19 cellular contexts compared by ENCODE assay signal in genomic region chr2:173119944-173120343, GRCh38. TPM values are rescaled to one million over a fixed set of nuclear protein-coding genes. Genes with fewer than 3 reads are reported as not detected.
A peak's percentile ranks its signal among the peaks of the same experiment; 100 is the strongest.
DNase-seq lines count a peak whose midpoint lies in the region; ATAC-seq and TF ChIP-seq lines count a peak whose summit lies in the region.
"Had no signal": no experiment of that assay in that cellular context is flagged by ENCODE, and none has a peak within 500 bp of the region (broad histone marks: within the 10 kb centered on the region; RNA-seq: fewer than 3 reads in every experiment).

No MANE protein-coding gene starts in this region.

- ATAC-seq in GM21717 (IDR thresholded peaks at IDR 0.05; ENCODE audit: unreplicated experiment) (peak; percentile 57), HG03378 (IDR thresholded peaks at IDR 0.05; ENCODE audit: unreplicated experiment) (no peak), upper lobe of right lung (no peak)
- peak; percentile 34 for ATAC-seq in activated T-helper 17 cell treated with anti-CD3 and anti-CD28 coated beads, Interleukin-2, amount 50 U/mL, for 72 hours (replicated peaks)
- ATAC-seq: T-cell had no signal

- H3K4me1 ChIP-seq in muscle layer of duodenum (ENCODE audit: control insufficient read depth in 1 of 2, insufficient read depth in 2 of 2, low read length in 2 of 2) (peaks cover 4 to 20% of the 10 kb centered on the region in 2 donors), upper lobe of right lung (peaks cover 16% of the 10 kb centered on the region)
- H3K4me1 ChIP-seq: colonic mucosa had no signal

- peak overlapping the region; percentile 52 for H3K27ac ChIP-seq in muscle layer of duodenum (ENCODE audit: low read length)
- H3K27ac ChIP-seq in upper lobe of right lung: no peak overlapping the region
- H3K27ac ChIP-seq: colonic mucosa, ovary, upper lobe of left lung had no signal

- peaks cover 0 to 2% of the 10 kb centered on the region in 2 donors for H3K36me3 ChIP-seq in muscle layer of duodenum (ENCODE audit: control insufficient read depth in 1 of 2, insufficient read depth in 2 of 2, low read length in 2 of 2)
- no peaks in the 10 kb centered on the region for H3K36me3 ChIP-seq in upper lobe of right lung
- H3K36me3 ChIP-seq: colonic mucosa, ovary, upper lobe of left lung had no signal

- no peaks in the 10 kb centered on the region for H3K4me1 Mint-ChIP-seq in activated T-helper 17 cell treated with anti-CD3 and anti-CD28 coated beads, Interleukin-2, amount 50 U/mL, for 72 hours
- H3K4me1 Mint-ChIP-seq: T-cell had no signal

- no peak overlapping the region for H3K27ac Mint-ChIP-seq in activated T-helper 17 cell treated with anti-CD3 and anti-CD28 coated beads, Interleukin-2, amount 50 U/mL, for 72 hours
- H3K27ac Mint-ChIP-seq: T-cell had no signal

- H3K9me3 ChIP-seq in muscle layer of duodenum (ENCODE audit: control insufficient read depth in 1 of 2, low read length in 2 of 2) (no peaks in the 10 kb centered on the region), upper lobe of right lung (no peaks in the 10 kb centered on the region)
- H3K9me3 ChIP-seq: colonic mucosa, ovary, upper lobe of left lung had no signal

- DNase-seq in GM10266 (ENCODE audit: extremely low spot score): peak; percentile 27
- no peak for DNase-seq in upper lobe of right lung
- no peak for DNase-seq in COLO668 (lab: John Stamatoyannopoulos, UW; ENCODE audit: unreplicated experiment)
- DNase-seq in middle frontal gyrus (ENCODE audit: extremely low spot score, low spot score): no peak
- DNase-seq: activated CD4-positive, CD25-positive, alpha-beta regulatory T cell; amygdala; GOT3; islet precursor cell; NCI-H1048; NCI-H2107; small intestine; T-cell; upper lobe of left lung had no signal

- no peak overlapping the region for H3K4me3 ChIP-seq in muscle layer of duodenum (ENCODE audit: low read depth in 1 of 2, low read length in 2 of 2)
- no peak overlapping the region for H3K4me3 ChIP-seq in upper lobe of right lung
- H3K4me3 ChIP-seq: colonic mucosa, ovary, upper lobe of left lung had no signal

- H3K9me3 Mint-ChIP-seq in activated T-helper 17 cell treated with anti-CD3 and anti-CD28 coated beads, Interleukin-2, amount 50 U/mL, for 72 hours: no peaks in the 10 kb centered on the region
- H3K9me3 Mint-ChIP-seq: T-cell had no signal

- peaks cover 5% of the 10 kb centered on the region for H3K27me3 Mint-ChIP-seq in activated T-helper 17 cell treated with anti-CD3 and anti-CD28 coated beads, Interleukin-2, amount 50 U/mL, for 72 hours

- no peaks in the 10 kb centered on the region for H3K36me3 Mint-ChIP-seq in activated T-helper 17 cell treated with anti-CD3 and anti-CD28 coated beads, Interleukin-2, amount 50 U/mL, for 72 hours (ENCODE audit: low read depth)
- H3K36me3 Mint-ChIP-seq: T-cell had no signal

- H3K27me3 ChIP-seq in muscle layer of duodenum (ENCODE audit: low read depth, low read length) (no peaks in the 10 kb centered on the region), upper lobe of right lung (no peaks in the 10 kb centered on the region)
- H3K27me3 ChIP-seq: colonic mucosa, ovary, upper lobe of left lung had no signal

- no peak overlapping the region for H3K4me3 Mint-ChIP-seq in activated T-helper 17 cell treated with anti-CD3 and anti-CD28 coated beads, Interleukin-2, amount 50 U/mL, for 72 hours
- H3K4me3 Mint-ChIP-seq: T-cell had no signal

- TF ChIP-seq CTCF in GM10266 (IDR thresholded peaks at IDR 0.05; ENCODE audit: control insufficient read depth, insufficient read depth, low read depth, missing control alignments) (no peak), upper lobe of right lung (IDR thresholded peaks at IDR 0.05) (no peak)

- intact Hi-C loops in upper lobe of right lung (cut with DNase I): no loop called here

RNA-seq across cellular contexts. Expression of gene MAP3K20, which starts 44.3 kb away (rescaled TPM):
- total RNA-seq in activated T-helper 17 cell treated with anti-CD3 and anti-CD28 coated beads, Interleukin-2, amount 50 U/mL, for 72 hours: 10 to 100 TPM; 11.9 to 21.9 TPM
- 52.0 TPM for total RNA-seq in upper lobe of right lung

Comparison
In these comparisons a context has a peak if more than half of its experiments do, and no peak if none do; other contexts are left out.
1. ATAC-seq: peak in GM21717 (single experiment) and activated T-helper 17 cell treated with anti-CD3 and anti-CD28 coated beads, Interleukin-2, amount 50 U/mL, for 72 hours (single experiment); none in HG03378 (single experiment) and upper lobe of right lung (single experiment).